1 cellular context compared by ENCODE assay signal in genomic region chr9:74765572-74765971, GRCh38.
TF ChIP-seq lines count a peak whose summit lies in the region.

No MANE protein-coding gene starts in this region.

TF ChIP-seq in K562, 482 proteins besides CTCF, POLR2A, EP300 and RAD21 (continued from another document):
- TF ChIP-seq RBM22 (IDR thresholded peaks at IDR 0.05; ENCODE audit: low read depth, low read length, poor library complexity, severe bottlenecking), result no peak
